In the genomic region with DNA sequence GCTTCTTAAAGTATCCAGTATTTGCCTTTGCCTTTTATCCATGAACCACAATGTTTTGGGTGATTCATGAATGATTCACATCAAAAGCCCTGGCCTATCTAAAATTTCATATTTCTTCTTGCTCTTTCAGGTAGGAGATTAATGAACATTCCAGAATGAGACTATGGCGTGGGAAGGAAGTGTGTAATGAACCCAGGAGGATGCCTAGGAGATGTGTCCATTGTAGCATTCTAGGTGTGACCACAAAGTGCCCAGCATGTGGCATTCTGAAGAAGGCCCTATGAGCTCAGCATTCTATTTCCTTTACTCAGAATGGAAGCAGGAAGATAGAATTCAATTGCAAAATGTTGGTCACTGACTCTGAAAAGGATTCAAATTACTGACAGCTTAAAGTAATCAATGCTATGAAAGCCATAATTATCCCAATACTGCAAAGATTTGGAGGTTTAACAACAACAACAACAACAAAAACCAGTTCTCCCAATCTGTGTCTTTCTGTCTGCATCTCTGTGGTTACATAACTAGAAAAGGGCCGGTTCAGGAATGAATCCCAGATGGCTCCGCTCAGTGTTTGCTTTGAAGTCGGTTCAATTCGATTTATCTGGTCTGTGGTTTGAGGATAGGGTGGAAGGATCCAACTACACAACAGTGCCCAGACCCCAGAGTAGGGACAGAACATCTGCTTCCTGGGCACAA, we compare ENCODE assay signal across 13 cellular contexts.
DNase-seq lines count a peak whose midpoint lies in the region; ATAC-seq and TF ChIP-seq lines count a peak whose summit lies in the region.
"Had no signal": no experiment of that assay in that cellular context is flagged by ENCODE, and none has a peak within 500 bp of the region (broad histone marks: within the 10 kb centered on the region; RNA-seq: fewer than 3 reads in every experiment).

No MANE protein-coding gene starts in this region.

- POLR2A ChIA-PET in activated CD8-positive, alpha-beta T cell treated with anti-CD3 and anti-CD28 coated beads for 36 hours (lab: Charles Lee), result no interaction called here

- H3K27me3 Mint-ChIP-seq in activated CD8-positive, alpha-beta memory T cell treated with anti-CD3 and anti-CD28 coated beads, Interleukin-2, amount 10 ng/mL, durations not matched to agents 7 days and 5 days, result peaks cover 51% of the 10 kb centered on the region
- peaks cover 45% of the 10 kb centered on the region for H3K27me3 Mint-ChIP-seq in activated CD8-positive, alpha-beta T cell treated with anti-CD3 and anti-CD28 coated beads for 36 hours

- no peak for TF ChIP-seq CTCF in fibroblast of the aortic adventitia (IDR thresholded peaks at IDR 0.05; ENCODE audit: insufficient read depth, low read length)
- no peak for TF ChIP-seq CTCF in activated CD8-positive, alpha-beta T cell treated with anti-CD3 and anti-CD28 coated beads for 36 hours (IDR thresholded peaks at IDR 0.05)

- intact Hi-C loops in activated CD8-positive, alpha-beta T cell treated with anti-CD3 and anti-CD28 coated beads for 36 hours (cut with micrococcal nuclease), result no loop called here

- H3K4me3 ChIP-seq in fibroblast of the aortic adventitia (ENCODE audit: low read depth, low read length), result no peak overlapping the region
- H3K4me3 ChIP-seq: thoracic aorta had no signal

- H3K9me3 Mint-ChIP-seq in activated CD8-positive, alpha-beta memory T cell treated with anti-CD3 and anti-CD28 coated beads, Interleukin-2, amount 10 ng/mL, durations not matched to agents 7 days and 5 days (ENCODE audit: low read depth), result no peaks in the 10 kb centered on the region
- H3K9me3 Mint-ChIP-seq in activated CD8-positive, alpha-beta T cell treated with anti-CD3 and anti-CD28 coated beads for 36 hours, result no peaks in the 10 kb centered on the region

- H3K4me1 Mint-ChIP-seq in activated CD8-positive, alpha-beta memory T cell treated with anti-CD3 and anti-CD28 coated beads, Interleukin-2, amount 10 ng/mL, durations not matched to agents 7 days and 5 days, result peaks cover 1% of the 10 kb centered on the region
- no peaks in the 10 kb centered on the region for H3K4me1 Mint-ChIP-seq in activated CD8-positive, alpha-beta T cell treated with anti-CD3 and anti-CD28 coated beads for 36 hours (ENCODE audit: low read depth)
- H3K4me1 Mint-ChIP-seq: activated CD4-positive, alpha-beta T cell treated with anti-CD3 and anti-CD28 coated beads for 36 hours; CD4-positive, alpha-beta memory T cell had no signal

- ATAC-seq in activated CD8-positive, alpha-beta memory T cell treated with anti-CD3 and anti-CD28 coated beads, Interleukin-2, amount 10 ng/mL, durations not matched to agents 7 days and 5 days, result no peak
- ATAC-seq in activated CD8-positive, alpha-beta T cell treated with anti-CD3 and anti-CD28 coated beads for 36 hours, result no peak
- ATAC-seq: activated CD4-positive, alpha-beta T cell treated with anti-CD3 and anti-CD28 coated beads for 36 hours had no signal

- H3K4me3 Mint-ChIP-seq in activated CD8-positive, alpha-beta memory T cell treated with anti-CD3 and anti-CD28 coated beads, Interleukin-2, amount 10 ng/mL, durations not matched to agents 7 days and 5 days, result no peak overlapping the region
- no peak overlapping the region for H3K4me3 Mint-ChIP-seq in activated CD8-positive, alpha-beta T cell treated with anti-CD3 and anti-CD28 coated beads for 36 hours
- H3K4me3 Mint-ChIP-seq: activated CD4-positive, alpha-beta T cell treated with anti-CD3 and anti-CD28 coated beads for 36 hours; CD4-positive, alpha-beta memory T cell had no signal

- CTCF ChIA-PET in activated CD8-positive, alpha-beta memory T cell treated with anti-CD3 and anti-CD28 coated beads, Interleukin-2, amount 10 ng/mL, durations not matched to agents 7 days and 5 days (lab: Charles Lee), result no interaction called here
- CTCF ChIA-PET in activated CD8-positive, alpha-beta T cell treated with anti-CD3 and anti-CD28 coated beads for 36 hours (lab: Charles Lee), result no interaction called here

- H3K36me3 Mint-ChIP-seq in activated CD8-positive, alpha-beta memory T cell treated with anti-CD3 and anti-CD28 coated beads, Interleukin-2, amount 10 ng/mL, durations not matched to agents 7 days and 5 days, result no peaks in the 10 kb centered on the region
- H3K36me3 Mint-ChIP-seq in activated CD8-positive, alpha-beta T cell treated with anti-CD3 and anti-CD28 coated beads for 36 hours (ENCODE audit: low read depth), result no peaks in the 10 kb centered on the region
- H3K36me3 Mint-ChIP-seq: CD4-positive, alpha-beta memory T cell had no signal

- DNase-seq in AG08396 (ENCODE audit: low spot score), result peak; percentile 76
- peak; percentile 34 for DNase-seq in HK-2 (ENCODE audit: unreplicated experiment)
- peak; percentile 98 to 99 for DNase-seq in SW 1271 (lab: John Stamatoyannopoulos, UW)
- peak; percentile 88 for DNase-seq in fibroblast of the aortic adventitia (ENCODE audit: low read depth)
- DNase-seq in activated CD8-positive, alpha-beta memory T cell treated with anti-CD3 and anti-CD28 coated beads, Interleukin-2, amount 10 ng/mL, durations not matched to agents 7 days and 5 days, result no peak
- DNase-seq in amygdala (lab: John Stamatoyannopoulos, UW), result no peak
- no peak for DNase-seq in activated CD4-positive, alpha-beta T cell treated with anti-CD3 and anti-CD28 coated beads, Interleukin-2, amount 50 U/mL, for 4 hours
- DNase-seq in activated CD8-positive, alpha-beta T cell treated with anti-CD3 and anti-CD28 coated beads for 36 hours, result no peak
- DNase-seq: activated CD4-positive, alpha-beta T cell treated with anti-CD3 and anti-CD28 coated beads for 36 hours; activated naive CD4-positive, alpha-beta T cell treated with anti-CD3 and anti-CD28 coated beads, Interleukin-2, amount 50 U/mL, for 16 hours; CD4-positive, alpha-beta memory T cell; islet precursor cell had no signal

- no peak overlapping the region for H3K27ac Mint-ChIP-seq in activated CD8-positive, alpha-beta memory T cell treated with anti-CD3 and anti-CD28 coated beads, Interleukin-2, amount 10 ng/mL, durations not matched to agents 7 days and 5 days
- H3K27ac Mint-ChIP-seq in activated CD8-positive, alpha-beta T cell treated with anti-CD3 and anti-CD28 coated beads for 36 hours, result no peak overlapping the region
- H3K27ac Mint-ChIP-seq: activated CD4-positive, alpha-beta T cell treated with anti-CD3 and anti-CD28 coated beads for 36 hours; CD4-positive, alpha-beta memory T cell had no signal

Comparison
In these comparisons a context has a peak if more than half of its experiments do, and no peak if none do; other contexts are left out.
1. DNase-seq: peak in AG08396 (single experiment), HK-2 (single experiment), SW 1271 (2 of 2) and fibroblast of the aortic adventitia (single experiment); none in activated CD8-positive, alpha-beta memory T cell treated with anti-CD3 and anti-CD28 coated beads, Interleukin-2, amount 10 ng/mL, durations not matched to agents 7 days and 5 days (single experiment), amygdala (0 of 56), activated CD4-positive, alpha-beta T cell treated with anti-CD3 and anti-CD28 coated beads, Interleukin-2, amount 50 U/mL, for 4 hours (0 of 2) and activated CD8-positive, alpha-beta T cell treated with anti-CD3 and anti-CD28 coated beads for 36 hours (single experiment).